In genomic region chr11:66886671-66887221, GRCh38 we compare ENCODE assay signal across 15 cellular contexts. TPM values are rescaled to one million over a fixed set of nuclear protein-coding genes. Genes with fewer than 3 reads are reported as not detected.
DNase-seq lines count a peak whose midpoint lies in the region; ATAC-seq and TF ChIP-seq lines count a peak whose summit lies in the region.
"Had no signal": no experiment of that assay in that cellular context is flagged by ENCODE, and none has a peak within 500 bp of the region (broad histone marks: within the 10 kb centered on the region; RNA-seq: fewer than 3 reads in every experiment).

No MANE protein-coding gene starts in this region.

- H3K18ac ChIP-seq in neuronal stem cell (ENCODE audit: low read length) = peak overlapping the region; percentile 44

- H3K9ac ChIP-seq in neuronal stem cell (ENCODE audit: low read depth, low read length, poor library complexity) = no peak overlapping the region

- no peak overlapping the region for H2BK12ac ChIP-seq in neuronal stem cell (ENCODE audit: low read length)

- H3K4ac ChIP-seq in neuronal stem cell (ENCODE audit: low read length) = no peak overlapping the region

- H2BK120ac ChIP-seq in neuronal stem cell (ENCODE audit: low read depth, low read length) = no peak overlapping the region

- 0 out of 2 replicates have a peak, but pooled peaks cover 6% of the 10 kb centered on the region for H3K36me3 ChIP-seq in RWPE2 (ENCODE audit: low read depth)
- H3K36me3 ChIP-seq in neuronal stem cell (replicated peaks in 1 of 2; ENCODE audit: control insufficient read depth in 2 of 2, insufficient read depth in 2 of 2, low read length in 2 of 2) = no peaks in the 10 kb centered on the region

- H3K27me3 ChIP-seq in RWPE2 (ENCODE audit: insufficient read depth, poor library complexity, severe bottlenecking) (no peaks in the 10 kb centered on the region), neuronal stem cell (ENCODE audit: control insufficient read depth in 3 of 3, insufficient read depth in 3 of 3, low read depth in 1 of 3, low read length in 3 of 3) (no peaks in the 10 kb centered on the region)

- no peak overlapping the region for H2BK15ac ChIP-seq in neuronal stem cell (ENCODE audit: low read length)

- peak overlapping the region; percentile 92 for H2AK5ac ChIP-seq in neuronal stem cell (ENCODE audit: low read depth, low read length)

- H3K9me3 ChIP-seq in RWPE2 (ENCODE audit: severe bottlenecking) = no peaks in the 10 kb centered on the region
- no peaks in the 10 kb centered on the region for H3K9me3 ChIP-seq in neuronal stem cell (replicated peaks in 1 of 2; ENCODE audit: control insufficient read depth in 2 of 2, insufficient read depth in 1 of 2, low read depth in 1 of 2, low read length in 2 of 2)

- H2BK5ac ChIP-seq in neuronal stem cell (ENCODE audit: low read length) = no peak overlapping the region

- H3K36me3 Mint-ChIP-seq in nephron progenitor cell (ENCODE audit: low read depth) = peaks cover 6% of the 10 kb centered on the region
- H3K36me3 Mint-ChIP-seq: activated CD4-positive, alpha-beta memory T cell treated with anti-CD3 and anti-CD28 coated beads for 36 hours had no signal

- H3K27ac Mint-ChIP-seq in nephron progenitor cell = no peak overlapping the region
- H3K27ac Mint-ChIP-seq: activated CD4-positive, alpha-beta memory T cell treated with anti-CD3 and anti-CD28 coated beads for 36 hours; T-helper 2 cell treated with Interferon-gamma antibody and Interleukin-4, amounts not matched to agents 5 μg/mL and 100 μg/mL, for 36 hours had no signal

- H3K27me3 Mint-ChIP-seq in nephron progenitor cell (ENCODE audit: low read depth, poor library complexity) = peaks cover 8% of the 10 kb centered on the region
- H3K27me3 Mint-ChIP-seq: activated CD4-positive, alpha-beta memory T cell treated with anti-CD3 and anti-CD28 coated beads for 36 hours had no signal

- H3K27ac ChIP-seq in RWPE2 (ENCODE audit: poor library complexity, severe bottlenecking) = peak overlapping the region; percentile 3
- no peak overlapping the region for H3K27ac ChIP-seq in neuronal stem cell (replicated peaks; ENCODE audit: low read length)
- H3K27ac ChIP-seq: C4-2B had no signal

- DNase-seq in EL = peak; percentile 20
- DNase-seq in RWPE2 (ENCODE audit: low spot score) = peak; percentile 43
- peak; percentile 34 for DNase-seq in fibroblast of the aortic adventitia (ENCODE audit: low read depth)
- DNase-seq in neuronal stem cell (ENCODE audit: low spot score) = no peak
- DNase-seq in NCI-H187 (lab: John Stamatoyannopoulos, UW) = no peak
- no peak for DNase-seq in occipital lobe (lab: John Stamatoyannopoulos, UW)
- no peak for DNase-seq in nephron progenitor cell
- no peak for DNase-seq in DMS153 (lab: John Stamatoyannopoulos, UW)
- DNase-seq: activated CD4-positive, alpha-beta memory T cell treated with anti-CD3 and anti-CD28 coated beads for 36 hours; activated effector memory CD4-positive, alpha-beta T cell treated with anti-CD3 and anti-CD28 coated beads, Interleukin-2, amount 50 U/mL, for 16 hours; GDM1; NCI-H1105 treated with DMSO at 0.1 percent for 48 hours; NCI-H345 had no signal

- H3K4me1 ChIP-seq in RWPE2 (ENCODE audit: insufficient read depth, poor library complexity, severe bottlenecking) (peaks cover 16% of the 10 kb centered on the region), neuronal stem cell (ENCODE audit: control insufficient read depth in 2 of 2, insufficient read depth in 1 of 2, low read depth in 1 of 2, low read length in 2 of 2) (peaks cover 10 to 21% of the 10 kb centered on the region in 2 donors)

- H4K8ac ChIP-seq in neuronal stem cell (ENCODE audit: low read depth, low read length) = no peak overlapping the region

- H3K4me3 Mint-ChIP-seq in nephron progenitor cell = no peak overlapping the region
- H3K4me3 Mint-ChIP-seq: activated CD4-positive, alpha-beta memory T cell treated with anti-CD3 and anti-CD28 coated beads for 36 hours; T-helper 2 cell treated with Interferon-gamma antibody and Interleukin-4, amounts not matched to agents 5 μg/mL and 100 μg/mL, for 36 hours had no signal

- peak; percentile 47; the same call in 2 of the 3 replicates for ATAC-seq in RWPE2 (ENCODE audit: low read depth)

- no peaks in the 10 kb centered on the region for H3K9me3 Mint-ChIP-seq in nephron progenitor cell
- H3K9me3 Mint-ChIP-seq: activated CD4-positive, alpha-beta memory T cell treated with anti-CD3 and anti-CD28 coated beads for 36 hours; T-helper 2 cell treated with Interferon-gamma antibody and Interleukin-4, amounts not matched to agents 5 μg/mL and 100 μg/mL, for 36 hours had no signal

- H3K4me3 ChIP-seq in RWPE2 (ENCODE audit: severe bottlenecking) (no peak overlapping the region), fibroblast of the aortic adventitia (ENCODE audit: low read depth, low read length) (no peak overlapping the region), neuronal stem cell (ENCODE audit: low read length in 2 of 2) (no peak overlapping the region)

- H3K79me1 ChIP-seq in neuronal stem cell (ENCODE audit: low read depth, low read length) = no peaks in the 10 kb centered on the region

- peaks cover 64% of the 10 kb centered on the region for H3K4me1 Mint-ChIP-seq in nephron progenitor cell

- no CpG with 5 or more reads among the region's 15 CpGs for WGBS in neuronal stem cell (ENCODE audit: extremely low coverage in 2 of 2, insufficient read length in 2 of 2, insufficient replicate concordance in 1 of 2), 2 donors

- no peak overlapping the region for H3K4me2 ChIP-seq in neuronal stem cell (ENCODE audit: insufficient read depth, low read length, poor library complexity, severe bottlenecking)

- TF ChIP-seq CTCF in RWPE2 (IDR thresholded peaks at IDR 0.05; ENCODE audit: poor library complexity, severe bottlenecking) = no peak
- TF ChIP-seq CTCF in fibroblast of the aortic adventitia (IDR thresholded peaks at IDR 0.05; ENCODE audit: insufficient read depth, low read length) = no peak
- no peak for TF ChIP-seq CTCF in nephron progenitor cell (IDR thresholded peaks at IDR 0.05)

- peak overlapping the region; percentile 65 for H3K23ac ChIP-seq in neuronal stem cell (ENCODE audit: low read depth, low read length, poor library complexity)

- no peak overlapping the region for H4K91ac ChIP-seq in neuronal stem cell (ENCODE audit: low read depth, low read length, poor library complexity)

- no peak overlapping the region for H3K14ac ChIP-seq in neuronal stem cell (ENCODE audit: low read length)

- no peak overlapping the region for H2AFZ ChIP-seq in neuronal stem cell (ENCODE audit: low read length)

RNA-seq across cellular contexts. Expression of gene LRFN4, which starts 29.9 kb away (rescaled TPM):
- total RNA-seq in fibroblast of the aortic adventitia (ENCODE audit: low replicate concordance) (5.9 and 25.8 TPM in 2 replicates), occipital lobe (47.7 TPM)
- 19.8 TPM for polyA plus RNA-seq in neuronal stem cell (2013, experiment 1 of 2)
- polyA plus RNA-seq in neuronal stem cell (2013, experiment 2 of 2) = 20.8 TPM

RNA-seq across cellular contexts. Expression of gene RCE1, which starts 43.5 kb away (rescaled TPM):
- total RNA-seq in fibroblast of the aortic adventitia (ENCODE audit: low replicate concordance) (5.3 and 10.7 TPM in 2 replicates), occipital lobe (12.2 TPM)
- polyA plus RNA-seq in neuronal stem cell (2013, experiment 1 of 2) = 25.4 TPM
- 23.9 TPM for polyA plus RNA-seq in neuronal stem cell (2013, experiment 2 of 2)

Comparison
In these comparisons a context has a peak if more than half of its experiments do, and no peak if none do; other contexts are left out.
1. DNase-seq: peak in EL (single experiment), RWPE2 (single experiment) and fibroblast of the aortic adventitia (single experiment); none in neuronal stem cell (single experiment), NCI-H187 (0 of 2), occipital lobe (single experiment), nephron progenitor cell (single experiment) and DMS153 (single experiment).